ENCODE assay signal across 8 cellular contexts in genomic region chr9:68705636-68706578, GRCh38. TPM values are rescaled to one million over a fixed set of nuclear protein-coding genes. Genes with fewer than 3 reads are reported as not detected.
DNase-seq lines count a peak whose midpoint lies in the region; ATAC-seq, FAIRE-seq and TF ChIP-seq lines count a peak whose summit lies in the region.

No MANE protein-coding gene starts in this region.

- H3K9me3 ChIP-seq in GM12878 (replicated peaks; ENCODE audit: control insufficient read depth, insufficient read depth, low read length) (no peaks in the 10 kb centered on the region; the same call in 2 of the 3 replicates), kidney (ENCODE audit: control insufficient read depth in 1 of 2, low read length in 2 of 2) (no peaks in the 10 kb centered on the region)

- H2AFZ ChIP-seq in GM12878 (ENCODE audit: control insufficient read depth, low read depth, low read length): peak overlapping the region; percentile 61

- BruUV-seq in GM12878 (replicated peaks; lab: Mats Ljungman, UMichigan): no TSS peak

- TF ChIP-seq CTCF in GM12878 (IDR thresholded peaks at IDR 0.05 in 2 of 3, conservative IDR thresholded peaks at IDR 0.05 in 1 of 3; ENCODE audit: control insufficient read depth in 2 of 3, extremely low read depth in 1 of 3, insufficient read depth in 1 of 3, low read depth in 3 of 3, low read length in 3 of 3) (peak in 2 of 3 experiments; percentile 10 to 20; a peak in 1 of 6 replicates), kidney (IDR thresholded peaks at IDR 0.05; ENCODE audit: borderline replicate concordance, extremely low read depth, insufficient read depth) (no peak)

- RAD21 ChIA-PET in GM12878 (lab: Charles Lee; ENCODE audit: unreplicated experiment): interaction anchor here (0.7 to 2.2 kb wide), 4 partner anchors 97 to 321 kb away, joined by 3 to 7 read pairs (median 4); no protein-coding TSS in a partner anchor

- H3K4me3 Mint-ChIP-seq in stimulated activated memory B cell treated with anti-CD40 and anti-IgM and Interleukin-4, amounts not matched to agents 10 μg/mL and 1 μg/mL and 100 μg/mL, for 72 hours: peak overlapping the region; percentile 99

- no peaks in the 10 kb centered on the region for H3K9me3 Mint-ChIP-seq in stimulated activated memory B cell treated with anti-CD40 and anti-IgM and Interleukin-4, amounts not matched to agents 10 μg/mL and 1 μg/mL and 100 μg/mL, for 72 hours

- POLR2A ChIA-PET in GM12878 (lab: Charles Lee): interaction anchor here (1.0 to 1.4 kb wide), 2 partner anchors 14 to 56 kb away, joined by 3 read pairs; no protein-coding TSS in a partner anchor

- H3K4me1 ChIP-seq in GM12878 (ENCODE audit: control insufficient read depth, insufficient read depth, low read length) (peaks cover 28% of the 10 kb centered on the region), kidney (ENCODE audit: control insufficient read depth in 1 of 2, insufficient read depth in 1 of 2, low read depth in 1 of 2, low read length in 2 of 2) (peaks cover 0 to 8% of the 10 kb centered on the region in 2 donors)

- in situ Hi-C loops in GM12878 (cut with MboI): loop anchor here (10.0 kb wide), 1 partner anchor 289 kb away; no protein-coding TSS in a partner anchor

- TF ChIP-seq POLR2A in GM12878 (IDR thresholded peaks at IDR 0.05; ENCODE audit: low read depth, low read length): 0 out of 2 replicates have a peak, but pooled peaks have one; percentile 9

- WGBS in GM12878 (ENCODE audit: insufficient coverage, insufficient replicate concordance, low lambda C conversion rate, missing lambda C conversion rate): under 1% methylated on average over 46 of the region's 54 CpGs

- TF ChIP-seq RAD21 in GM12878 (IDR thresholded peaks at IDR 0.05; ENCODE audit: insufficient read depth, low read depth, low read length): peak; percentile 26; the same call in 1 of the 2 replicates

- peaks cover 3 to 5% of the 10 kb centered on the region in 2 experiments for H3K27me3 ChIP-seq in GM12878 (replicated peaks in 1 of 2; ENCODE audit: control insufficient read depth in 2 of 2, insufficient read depth in 2 of 2, low read length in 1 of 2)

- H3K4me2 ChIP-seq in GM12878 (ENCODE audit: control insufficient read depth, insufficient read depth): peak overlapping the region; percentile 86

- DNase-seq in NCI-H1105 (lab: John Stamatoyannopoulos, UW) (peak; percentile 44), GM12878 (ENCODE audit: low read depth, low spot score) (no peak), kidney (peak; percentile 77), amniotic stem cell (lab: John Stamatoyannopoulos, UW) (no peak), GM19240 (ENCODE audit: insufficient read length, low spot score) (no peak)

- SMC1A ChIA-PET in GM12878 (lab: Charles Lee; ENCODE audit: uncharacterized antibody, unreplicated experiment): interaction anchor here (0.8 to 1.2 kb wide), 5 partner anchors 15 to 292 kb away, joined by 3 to 7 read pairs (median 4); no protein-coding TSS in a partner anchor

- peak overlapping the region; percentile 82 for H3K27ac Mint-ChIP-seq in stimulated activated memory B cell treated with anti-CD40 and anti-IgM and Interleukin-4, amounts not matched to agents 10 μg/mL and 1 μg/mL and 100 μg/mL, for 72 hours

- CTCF ChIA-PET in GM12878 (lab: Yijun Ruan, JAX): interaction anchor here (0.8 to 2.0 kb wide), 10 partner anchors 71 to 293 kb away, joined by 3 to 6 read pairs (median 4); a partner anchor contains a TSS

- peak overlapping the region; percentile 72 for H3K27ac ChIP-seq in GM12878 (ENCODE audit: control insufficient read depth, insufficient read depth)
- H3K27ac ChIP-seq in kidney (ENCODE audit: low read depth in 2 of 2, low read length in 2 of 2): peak overlapping the region; percentile 13 to 64

- H3K36me3 Mint-ChIP-seq in stimulated activated memory B cell treated with anti-CD40 and anti-IgM and Interleukin-4, amounts not matched to agents 10 μg/mL and 1 μg/mL and 100 μg/mL, for 72 hours: peaks cover 14% of the 10 kb centered on the region

- peak overlapping the region; percentile 73 for H3K9ac ChIP-seq in GM12878 (ENCODE audit: control insufficient read depth, insufficient read depth, low read length)
- H3K9ac ChIP-seq in kidney (ENCODE audit: low read length in 2 of 2): peak overlapping the region; percentile 67 to 79

- no peaks in the 10 kb centered on the region for H3K36me3 ChIP-seq in GM12878 (ENCODE audit: control insufficient read depth in 2 of 2, insufficient read depth in 2 of 2, low read length in 1 of 2)
- H3K36me3 ChIP-seq in kidney (ENCODE audit: control insufficient read depth in 1 of 2, insufficient read depth in 2 of 2, low read length in 2 of 2): no peaks in the 10 kb centered on the region

- peaks cover 41% of the 10 kb centered on the region for H3K79me2 ChIP-seq in GM12878 (ENCODE audit: control insufficient read depth, insufficient read depth, low read length)

- H3K27me3 Mint-ChIP-seq in stimulated activated memory B cell treated with anti-CD40 and anti-IgM and Interleukin-4, amounts not matched to agents 10 μg/mL and 1 μg/mL and 100 μg/mL, for 72 hours: no peaks in the 10 kb centered on the region

- ATAC-seq in GM21723 (IDR thresholded peaks at IDR 0.05; ENCODE audit: unreplicated experiment): peak; percentile 11
- ATAC-seq in GM12878: peak; percentile 25
- ATAC-seq in stimulated activated memory B cell treated with anti-CD40 and anti-IgM and Interleukin-4, amounts not matched to agents 10 μg/mL and 1 μg/mL and 100 μg/mL, for 72 hours: peak; percentile 46

- intact Hi-C loops in GM12878 (cut with micrococcal nuclease; ENCODE audit: unreplicated experiment): loop anchor here (2.0 to 5.0 kb wide), 7 partner anchors 54 to 291 kb away; no protein-coding TSS in a partner anchor
- intact Hi-C loops in kidney (cut with DNase I): no loop called here

- no peak for FAIRE-seq in GM12878 (lab: Jason Lieb, UNC)
- FAIRE-seq in kidney (lab: Jason Lieb, UNC): no peak

- H4K20me1 ChIP-seq in GM12878 (ENCODE audit: control insufficient read depth, insufficient read depth): no peaks in the 10 kb centered on the region

- H3K4me3 ChIP-seq in GM08714 (ENCODE audit: low read length) (peak overlapping the region; percentile 75), GM12878 (peak overlapping the region; percentile 98), kidney (ENCODE audit: low read length in 2 of 2) (peak overlapping the region; percentile 78 to 81)

- peaks cover 57% of the 10 kb centered on the region for H3K4me1 Mint-ChIP-seq in stimulated activated memory B cell treated with anti-CD40 and anti-IgM and Interleukin-4, amounts not matched to agents 10 μg/mL and 1 μg/mL and 100 μg/mL, for 72 hours

- TF ChIP-seq EP300 in GM12878 (IDR thresholded peaks at IDR 0.05; ENCODE audit: borderline replicate concordance in 1 of 2, control insufficient read depth in 1 of 2, low read depth in 2 of 2, low read length in 2 of 2): no peak

TF ChIP-seq in GM12878, 131 proteins besides CTCF, POLR2A, EP300 and RAD21 (continues in another document):
- no peak for TF ChIP-seq TCF12 (IDR thresholded peaks at IDR 0.05; ENCODE audit: low read depth, low read length)
- 0 out of 2 replicates have a peak, but pooled peaks have one; percentile 5 for TF ChIP-seq POLR2AphosphoS5 (IDR thresholded peaks at IDR 0.05; ENCODE audit: low read length)
- TF ChIP-seq BCL3 (IDR thresholded peaks at IDR 0.05; ENCODE audit: borderline replicate concordance, insufficient read depth, low read depth, low read length, poor library complexity, severe bottlenecking): peak; percentile 4
- no peak for TF ChIP-seq RFX5 (IDR thresholded peaks at IDR 0.05; ENCODE audit: low read depth, low read length)
- no peak for TF ChIP-seq ELK1 (IDR thresholded peaks at IDR 0.05; ENCODE audit: low read depth, low read length)

RNA-seq across cellular contexts. Expression of gene PIP5K1B, which starts 0.9 kb away (rescaled TPM):
- 58.8 and 60.2 TPM in 2 replicates for total RNA-seq in GM12878 (2013; cell fraction: nucleolus; rRNA removed)
- 10.2 and 10.4 TPM in 2 replicates for total RNA-seq in GM12878 (2014; rRNA removed)
- 12.5 and 13.5 TPM in 2 replicates for total RNA-seq in GM12878 (2014; rRNA removed; fragmentation: Illumina TruSeq; extraction: Trizol)
- total RNA-seq in GM12878 (2021): 14.5 and 16.2 TPM in 2 replicates
- 6.0 TPM for polyA plus RNA-seq in GM12878 (2011; ENCODE audit: low read depth)
- 16.3 and 18.2 TPM in 2 replicates for polyA plus RNA-seq in GM12878 (2011; rRNA removed)
- polyA plus RNA-seq in GM12878 (2011; cell fraction: cytosol; rRNA removed): 9.2 and 11.8 TPM in 2 replicates
- 10.3 and 12.1 TPM in 2 replicates for polyA plus RNA-seq in GM12878 (2011; cell fraction: nucleus; rRNA removed)
- 5.7 and 6.0 TPM in 2 replicates for polyA plus RNA-seq in GM12878 (2012)
- 15.1 and 19.9 TPM in 2 replicates for polyA plus RNA-seq in GM12878 (2014; fragmentation: Illumina TruSeq; extraction: Trizol)
- 10 to 100 TPM in 1 of 2 experiments, 1 to 10 TPM in 1; 6.8 to 10.9 TPM for polyA plus RNA-seq in GM12878 (2014; fragmentation: Nextera tagmentation; extraction: Ambion mirVana)
- 8.7 and 9.7 TPM in 2 replicates for polyA plus RNA-seq in GM12878 (2014; rRNA removed)
- 1 to 10 TPM; 8.2 to 9.7 TPM for polyA plus RNA-seq in GM12878 (2016; fragmentation: Nextera tagmentation; extraction: Ambion mirVana)
- polyA minus RNA-seq in GM12878 (2011; rRNA and poly(A)+ RNA removed): 22.6 and 31.5 TPM in 2 replicates
- polyA minus RNA-seq in GM12878 (2011; cell fraction: cytosol; rRNA and poly(A)+ RNA removed): 4.9 and 5.4 TPM in 2 replicates
- 42.6 and 75.8 TPM in 2 replicates for polyA minus RNA-seq in GM12878 (2011; cell fraction: nucleus; rRNA and poly(A)+ RNA removed)
- total RNA-seq in kidney: 10.1 TPM
- polyA plus RNA-seq in kidney (ENCODE audit: insufficient read depth, low read depth, low replicate concordance): 9.4 TPM

Comparison
In these comparisons a context has a peak if more than half of its experiments do, and no peak if none do; other contexts are left out.
1. DNase-seq: peak in NCI-H1105 (single experiment) and kidney (single experiment); none in GM12878 (single experiment), amniotic stem cell (single experiment) and GM19240 (single experiment).
2. Peak in every context shown above with its lines, with median percentiles within 50 percentile points of each other: H3K4me3 ChIP-seq and ATAC-seq.